ENCODE assay signal across 8 cellular contexts in the genomic region with DNA sequence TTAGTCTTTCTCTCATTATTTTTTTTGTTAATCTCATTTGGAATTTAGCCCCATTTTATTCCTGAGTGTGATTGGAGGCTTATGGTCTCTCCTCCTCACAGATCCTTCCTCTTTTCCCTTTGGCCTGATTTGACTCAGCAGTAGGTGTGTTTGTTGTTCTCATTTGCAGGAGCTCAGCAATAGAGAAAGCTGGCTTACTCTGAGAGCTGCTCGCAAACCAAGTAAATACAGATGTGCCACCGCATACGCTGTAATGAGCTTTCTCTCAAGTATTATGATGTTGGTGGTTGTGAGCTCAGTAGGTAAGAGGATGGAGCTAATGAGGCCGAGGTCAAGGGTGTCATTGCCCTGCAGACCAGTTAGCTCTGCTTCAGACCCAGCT.
DNase-seq lines count a peak whose midpoint lies in the region; ATAC-seq, FAIRE-seq and TF ChIP-seq lines count a peak whose summit lies in the region.

No MANE protein-coding gene starts in this region.

- POLR2A ChIA-PET in endothelial cell of umbilical vein (lab: Charles Lee), result no interaction called here

- peaks cover 0 to 38% (median 28%) of the 10 kb centered on the region in 11 experiments; a peak in 15 of 22 replicates for H3K9me3 ChIP-seq in BLaER1 treated with 17β-estradiol and CSF1 and Interleukin-3, amounts not matched to agents 10 nM and 100 nM (replicated peaks in 1 of 11)
- no peaks in the 10 kb centered on the region for H3K9me3 ChIP-seq in endothelial cell of umbilical vein (replicated peaks; ENCODE audit: control insufficient read depth, insufficient read depth, low read length)

- TF ChIP-seq POLR2A in NB4 (IDR thresholded peaks at IDR 0.05; ENCODE audit: extremely low read depth, insufficient read length), result no peak
- no peak for TF ChIP-seq POLR2A in endothelial cell of umbilical vein (IDR thresholded peaks at IDR 0.05; ENCODE audit: low read depth, low read length)

- no peaks in the 10 kb centered on the region for H3K27me3 ChIP-seq in BLaER1 treated with 17β-estradiol and CSF1 and Interleukin-3, amounts not matched to agents 10 nM and 100 nM
- H3K27me3 ChIP-seq in endothelial cell of umbilical vein (ENCODE audit: control insufficient read depth in 2 of 2, insufficient read depth in 2 of 2, low read length in 2 of 2), result no peaks in the 10 kb centered on the region

- no peak for ATAC-seq in stimulated activated naive CD8-positive, alpha-beta T cell treated with anti-CD3 and anti-CD28 coated beads, Interleukin-15, amount 100 ng/mL, for 72 hours
- no peak for ATAC-seq in HG03342 (IDR thresholded peaks at IDR 0.05; ENCODE audit: unreplicated experiment)

- no peak for FAIRE-seq in endothelial cell of umbilical vein (lab: Jason Lieb, UNC)

- H3K4me1 ChIP-seq in BLaER1 treated with 17β-estradiol and CSF1 and Interleukin-3, amounts not matched to agents 10 nM and 100 nM, result peaks cover 55 to 99% (median 85%) of the 10 kb centered on the region in 10 experiments
- H3K4me1 ChIP-seq in endothelial cell of umbilical vein (ENCODE audit: control insufficient read depth, extremely low read depth, insufficient read depth, low read length), result peaks cover 13% of the 10 kb centered on the region

- no peaks in the 10 kb centered on the region for H3K9me1 ChIP-seq in endothelial cell of umbilical vein (replicated peaks; ENCODE audit: control insufficient read depth, extremely low read depth, insufficient read depth, low read length)

- peak overlapping the region; percentile 61 to 95 (median 90) for H3K27ac ChIP-seq in BLaER1 treated with 17β-estradiol and CSF1 and Interleukin-3, amounts not matched to agents 10 nM and 100 nM
- no peak overlapping the region for H3K27ac ChIP-seq in endothelial cell of umbilical vein (ENCODE audit: insufficient read depth, low read depth, low read length)

- peak overlapping the region in 8 of 10 experiments; percentile 1 to 37 (median 22); a peak in 10 of 20 replicates for H3K4me3 ChIP-seq in BLaER1 treated with 17β-estradiol and CSF1 and Interleukin-3, amounts not matched to agents 10 nM and 100 nM
- H3K4me3 ChIP-seq in NB4 (ENCODE audit: low read depth, low read length), result peak overlapping the region; percentile 44
- H3K4me3 ChIP-seq in endothelial cell of umbilical vein (replicated peaks in 1 of 3; ENCODE audit: insufficient read depth in 1 of 3, low read depth in 1 of 3, low read length in 3 of 3), result no peak overlapping the region

- H3K36me3 ChIP-seq in BLaER1 treated with 17β-estradiol and CSF1 and Interleukin-3, amounts not matched to agents 10 nM and 100 nM, result peaks cover 60 to 90% (median 81%) of the 10 kb centered on the region in 11 experiments
- peaks cover 6 to 18% of the 10 kb centered on the region in 2 experiments for H3K36me3 ChIP-seq in endothelial cell of umbilical vein (ENCODE audit: control insufficient read depth in 2 of 2, extremely low read depth in 1 of 2, insufficient read depth in 2 of 2, low read length in 2 of 2)

- H4K20me1 ChIP-seq in BLaER1 treated with 17β-estradiol and CSF1 and Interleukin-3, amounts not matched to agents 10 nM and 100 nM, result no peaks in the 10 kb centered on the region
- no peaks in the 10 kb centered on the region for H4K20me1 ChIP-seq in endothelial cell of umbilical vein (replicated peaks; ENCODE audit: control insufficient read depth, extremely low read depth, insufficient read depth, low read length)

- peak overlapping the region; percentile 11 to 83 (median 77); a peak in 21 of 22 replicates for H3K9ac ChIP-seq in BLaER1 treated with 17β-estradiol and CSF1 and Interleukin-3, amounts not matched to agents 10 nM and 100 nM
- H3K9ac ChIP-seq in endothelial cell of umbilical vein (replicated peaks; ENCODE audit: extremely low read depth, insufficient read depth, low read length), result no peak overlapping the region

- BruUV-seq in endothelial cell of umbilical vein (replicated peaks; lab: Mats Ljungman, UMichigan), result TSS peak; percentile 32

- H3K4me2 ChIP-seq in BLaER1 treated with 17β-estradiol and CSF1 and Interleukin-3, amounts not matched to agents 10 nM and 100 nM, result peak overlapping the region; percentile 69 to 93 (median 83)
- no peak overlapping the region for H3K4me2 ChIP-seq in endothelial cell of umbilical vein (ENCODE audit: insufficient read depth, low read length)

- intact Hi-C loops in endothelial cell of umbilical vein (cut with micrococcal nuclease), result no loop called here

- CTCF ChIA-PET in endothelial cell of umbilical vein (lab: Charles Lee), result interaction anchor here (1.0 to 1.3 kb wide), 4 partner anchors 8 to 177 kb away, joined by 3 to 5 read pairs (median 4); no protein-coding TSS in a partner anchor

- H3K27ac Mint-ChIP-seq in stimulated activated naive CD8-positive, alpha-beta T cell treated with anti-CD3 and anti-CD28 coated beads, Interleukin-15, amount 100 ng/mL, for 72 hours, result peak overlapping the region in 1 of 2 donors; percentile 82

- H3K27me3 Mint-ChIP-seq in stimulated activated naive CD8-positive, alpha-beta T cell treated with anti-CD3 and anti-CD28 coated beads, Interleukin-15, amount 100 ng/mL, for 72 hours, result no peaks in the 10 kb centered on the region

- dilution Hi-C loops in endothelial cell of umbilical vein (cut with MboI; ENCODE audit: extremely low pct_ligation_motif_present, low sequenced_read_pairs), result no loop called here

- peaks cover 33% of the 10 kb centered on the region for H3K4me1 Mint-ChIP-seq in stimulated activated naive CD8-positive, alpha-beta T cell treated with anti-CD3 and anti-CD28 coated beads, Interleukin-15, amount 100 ng/mL, for 72 hours

- H3K9me3 Mint-ChIP-seq in stimulated activated naive CD8-positive, alpha-beta T cell treated with anti-CD3 and anti-CD28 coated beads, Interleukin-15, amount 100 ng/mL, for 72 hours, result no peaks in the 10 kb centered on the region

- TF ChIP-seq CTCF in GM20000 (IDR thresholded peaks at IDR 0.05; ENCODE audit: extremely low read depth, missing control alignments) (no peak), NB4 (IDR thresholded peaks at IDR 0.05; ENCODE audit: low read depth, low read length) (no peak), endothelial cell of umbilical vein (IDR thresholded peaks at IDR 0.05; ENCODE audit: extremely low read depth in 1 of 2, insufficient read depth in 1 of 2, low read depth in 1 of 2, low read length in 2 of 2) (no peak)

- H3K4me3 Mint-ChIP-seq in stimulated activated naive CD8-positive, alpha-beta T cell treated with anti-CD3 and anti-CD28 coated beads, Interleukin-15, amount 100 ng/mL, for 72 hours, result no peak overlapping the region

- peak; percentile 25 for DNase-seq in GM20000 (ENCODE audit: low spot score)
- DNase-seq in NB4 (ENCODE audit: low read depth), result peak; percentile 85
- DNase-seq in endothelial cell of umbilical vein (ENCODE audit: low read depth, low spot score), result no peak
- DNase-seq in stimulated activated naive CD8-positive, alpha-beta T cell treated with anti-CD3 and anti-CD28 coated beads, Interleukin-15, amount 100 ng/mL, for 72 hours, result no peak
- no peak for DNase-seq in NCI-H446 (lab: John Stamatoyannopoulos, UW)
- DNase-seq in NCI-H524 (lab: John Stamatoyannopoulos, UW), result no peak

- H3K79me2 ChIP-seq in endothelial cell of umbilical vein (ENCODE audit: control insufficient read depth, insufficient read depth, low read length), result no peaks in the 10 kb centered on the region

- no peak overlapping the region for H2AFZ ChIP-seq in endothelial cell of umbilical vein (ENCODE audit: low read depth, low read length)

TF ChIP-seq in endothelial cell of umbilical vein, 7 proteins besides CTCF, POLR2A, EP300 and RAD21:
- TF ChIP-seq, protein P1, sequence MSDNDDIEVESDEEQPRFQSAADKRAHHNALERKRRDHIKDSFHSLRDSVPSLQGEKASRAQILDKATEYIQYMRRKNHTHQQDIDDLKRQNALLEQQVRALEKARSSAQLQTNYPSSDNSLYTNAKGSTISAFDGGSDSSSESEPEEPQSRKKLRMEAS (IDR thresholded peaks at IDR 0.05; ENCODE audit: insufficient read depth, insufficient read length), result no peak
- TF ChIP-seq POLR2AphosphoS5 (IDR thresholded peaks at IDR 0.05; ENCODE audit: insufficient read depth, low read depth, low read length), result no peak
- no peak for TF ChIP-seq MYC (IDR thresholded peaks at IDR 0.05; ENCODE audit: low read depth, low read length)
- no peak for TF ChIP-seq EZH2 (IDR thresholded peaks at IDR 0.05; ENCODE audit: borderline replicate concordance, low read depth, low read length, severe bottlenecking)
- TF ChIP-seq GATA2 (IDR thresholded peaks at IDR 0.05; ENCODE audit: insufficient read depth, insufficient read length, low read depth, low read length), result no peak
- TF ChIP-seq JUN (IDR thresholded peaks at IDR 0.05; ENCODE audit: borderline replicate concordance, insufficient read depth, insufficient read length, low read depth), result no peak
- no peak for TF ChIP-seq FOS (IDR thresholded peaks at IDR 0.05; ENCODE audit: borderline replicate concordance, insufficient read depth, low read length)

Comparison
In these comparisons a context has a peak if more than half of its experiments do, and no peak if none do; other contexts are left out.
1. H3K4me3 ChIP-seq: peak in BLaER1 treated with 17β-estradiol and CSF1 and Interleukin-3, amounts not matched to agents 10 nM and 100 nM (8 of 10) and NB4 (single experiment); none in endothelial cell of umbilical vein (0 of 3).
2. DNase-seq: peak in GM20000 (single experiment) and NB4 (single experiment); none in endothelial cell of umbilical vein (single experiment), stimulated activated naive CD8-positive, alpha-beta T cell treated with anti-CD3 and anti-CD28 coated beads, Interleukin-15, amount 100 ng/mL, for 72 hours (0 of 2), NCI-H446 (0 of 2) and NCI-H524 (0 of 2).